ENCODE assay signal across 1 cellular context in the genomic region with DNA sequence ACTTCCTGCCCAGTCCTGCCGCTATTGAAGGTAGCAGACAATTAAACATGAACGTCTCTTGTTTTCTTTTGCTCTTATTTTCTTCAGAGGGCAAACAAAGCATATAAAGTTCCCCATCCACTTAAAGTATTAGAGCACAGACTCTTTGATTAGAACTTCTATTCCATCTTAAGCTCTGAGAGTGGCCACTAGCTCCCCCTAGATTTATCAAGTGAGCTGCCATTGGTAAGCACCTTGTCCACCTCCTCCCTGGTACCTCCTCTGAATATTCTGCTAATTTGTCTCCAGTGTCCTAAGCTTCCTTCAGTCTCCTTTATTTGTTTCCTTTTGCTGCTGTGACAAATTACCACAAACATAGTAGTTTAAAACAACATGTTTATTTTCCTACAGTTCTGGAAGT.
TF ChIP-seq lines count a peak whose summit lies in the region.

No MANE protein-coding gene starts in this region.

TF ChIP-seq in H1, 55 proteins besides CTCF, POLR2A, EP300 and RAD21:
- TF ChIP-seq FOSL1 (IDR thresholded peaks at IDR 0.05; ENCODE audit: insufficient read depth, low read depth, low read length) (no peak), POU5F1 (IDR thresholded peaks at IDR 0.05; ENCODE audit: low read depth, low read length) (no peak), CHD2 (IDR thresholded peaks at IDR 0.05; ENCODE audit: low read length) (no peak), TBP (IDR thresholded peaks at IDR 0.05; ENCODE audit: low read depth, low read length) (no peak)
